ENCODE assay signal across 11 cellular contexts in genomic region chr2:190636362-190636761, GRCh38. TPM values are rescaled to one million over a fixed set of nuclear protein-coding genes. Genes with fewer than 3 reads are reported as not detected.
A peak's percentile ranks its signal among the peaks of the same experiment; 100 is the strongest.
DNase-seq lines count a peak whose midpoint lies in the region; ATAC-seq, FAIRE-seq and TF ChIP-seq lines count a peak whose summit lies in the region.
"Had no signal": no experiment of that assay in that cellular context is flagged by ENCODE, and none has a peak within 500 bp of the region (broad histone marks: within the 10 kb centered on the region; RNA-seq: fewer than 3 reads in every experiment).

No MANE protein-coding gene starts in this region.

- H3K9me3 ChIP-seq in esophagus muscularis mucosa: no peaks in the 10 kb centered on the region
- H3K9me3 ChIP-seq: gastrocnemius medialis had no signal

- H3K27ac ChIP-seq in esophagus muscularis mucosa (replicated peaks in 1 of 4): peak overlapping the region; percentile 75 to 81 (median 78)

- H3K4me1 ChIP-seq in esophagus muscularis mucosa: peaks cover 25 to 57% (median 54%) of the 10 kb centered on the region in 4 donors

- H3K9me3 Mint-ChIP-seq in osteocyte (ENCODE audit: unreplicated experiment): no peaks in the 10 kb centered on the region
- H3K9me3 Mint-ChIP-seq: activated T-cell treated with anti-CD3 and anti-CD28 coated beads, Interleukin-2, amount 50 U/mL, for 24 hours; IgD-negative memory B cell had no signal

- no peaks in the 10 kb centered on the region for H3K27me3 ChIP-seq in esophagus muscularis mucosa
- H3K27me3 ChIP-seq: gastrocnemius medialis had no signal

- intact Hi-C loops in esophagus muscularis mucosa (cut with DNase I): no loop called here

- H3K27ac Mint-ChIP-seq in osteocyte (ENCODE audit: unreplicated experiment): peak overlapping the region; percentile 93
- H3K27ac Mint-ChIP-seq: activated T-cell treated with anti-CD3 and anti-CD28 coated beads, Interleukin-2, amount 50 U/mL, for 24 hours; IgD-negative memory B cell had no signal

- FAIRE-seq in RCC 7860 (lab: Jason Lieb, UNC): peak; percentile 67

- no peaks in the 10 kb centered on the region for H3K36me3 ChIP-seq in esophagus muscularis mucosa
- H3K36me3 ChIP-seq: gastrocnemius medialis had no signal

- ATAC-seq in HG03196 (IDR thresholded peaks at IDR 0.05; ENCODE audit: unreplicated experiment): no peak
- no peak for ATAC-seq in GM21737 (IDR thresholded peaks at IDR 0.05; ENCODE audit: unreplicated experiment)

- H3K4me3 ChIP-seq in esophagus muscularis mucosa: no peak overlapping the region
- H3K4me3 ChIP-seq: gastrocnemius medialis had no signal

- TF ChIP-seq CTCF in esophagus muscularis mucosa (IDR thresholded peaks at IDR 0.05) (no peak), osteocyte (IDR thresholded peaks at IDR 0.05) (no peak)

- peaks cover 45% of the 10 kb centered on the region for H3K4me1 Mint-ChIP-seq in osteocyte (ENCODE audit: unreplicated experiment)

- WGBS in esophagus muscularis mucosa: 36% methylated on average over 3 of the region's 3 CpGs

- H3K36me3 Mint-ChIP-seq in osteocyte (ENCODE audit: unreplicated experiment): peaks cover 3% of the 10 kb centered on the region
- H3K36me3 Mint-ChIP-seq: IgD-negative memory B cell had no signal

- DNase-seq in GM03348 (ENCODE audit: low spot score) (peak; percentile 68), RCC 7860 (ENCODE audit: low spot score) (peak; percentile 48), esophagus muscularis mucosa (ENCODE audit: extremely low spot score) (no peak), osteocyte (ENCODE audit: extremely low spot score, unreplicated experiment) (no peak), amygdala (lab: John Stamatoyannopoulos, UW) (no peak)
- no peak for DNase-seq in NK-92 treated with Interleukin-12 subunit alpha and Interleukin-12 subunit beta, amount 100 ng/mL, for 24 hours (lab: John Stamatoyannopoulos, UW)
- DNase-seq: activated T-cell treated with anti-CD3 and anti-CD28 coated beads, Interleukin-2, amount 50 U/mL, for 24 hours; gastrocnemius medialis had no signal

- no peak overlapping the region for H3K4me3 Mint-ChIP-seq in osteocyte (ENCODE audit: unreplicated experiment)
- H3K4me3 Mint-ChIP-seq: activated T-cell treated with anti-CD3 and anti-CD28 coated beads, Interleukin-2, amount 50 U/mL, for 24 hours; IgD-negative memory B cell had no signal

- TF ChIP-seq EP300 in esophagus muscularis mucosa (IDR thresholded peaks at IDR 0.05): no peak

- TF ChIP-seq POLR2A in esophagus muscularis mucosa (IDR thresholded peaks at IDR 0.05; ENCODE audit: low read depth): no peak

- H3K27me3 Mint-ChIP-seq in osteocyte (ENCODE audit: unreplicated experiment): no peaks in the 10 kb centered on the region
- H3K27me3 Mint-ChIP-seq: activated T-cell treated with anti-CD3 and anti-CD28 coated beads, Interleukin-2, amount 50 U/mL, for 24 hours; IgD-negative memory B cell had no signal

RNA-seq across cellular contexts. Expression of gene NAB1, which starts 12.5 kb away (rescaled TPM):
- total RNA-seq in esophagus muscularis mucosa (10 to 100 TPM; 59.8 to 88.5 (median 78.8) TPM), osteocyte (53.6 and 63.3 TPM in 2 replicates)

Comparison
In these comparisons a context has a peak if more than half of its experiments do, and no peak if none do; other contexts are left out.
1. DNase-seq: peak in GM03348 (single experiment) and RCC 7860 (single experiment); none in esophagus muscularis mucosa (single experiment), osteocyte (single experiment), amygdala (0 of 56) and NK-92 treated with Interleukin-12 subunit alpha and Interleukin-12 subunit beta, amount 100 ng/mL, for 24 hours (single experiment).